Comparison of ENCODE assay signal across 9 cellular contexts in the genomic region with DNA sequence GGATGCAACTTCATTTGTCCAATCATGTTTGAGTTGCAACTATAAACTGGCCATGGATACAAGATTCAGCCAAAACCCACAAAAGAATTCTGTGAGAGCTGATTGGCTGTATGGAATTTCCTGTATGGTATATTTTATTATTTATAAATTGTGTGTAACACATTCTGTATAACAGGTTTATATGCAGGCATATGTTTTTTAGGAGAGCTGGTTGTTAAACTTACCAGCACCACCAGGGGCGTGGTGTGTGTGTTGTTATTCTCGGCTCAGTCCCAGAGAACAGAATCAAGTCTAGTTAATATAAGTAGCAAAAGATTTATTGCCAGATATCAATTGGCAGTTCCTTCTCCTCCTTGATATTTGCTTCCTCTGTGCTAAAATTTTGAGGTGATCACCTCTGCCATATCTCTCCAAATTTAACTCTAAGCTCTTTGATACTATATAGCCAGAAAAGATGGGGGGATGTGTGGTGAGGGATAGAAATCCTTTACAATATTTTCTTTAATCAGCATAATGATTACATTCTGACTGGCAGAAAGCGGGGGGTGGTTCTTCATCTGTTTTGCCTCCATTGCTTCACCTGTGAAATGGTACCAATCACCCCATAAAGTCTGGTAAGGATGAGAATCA. TPM values are rescaled to one million over a fixed set of nuclear protein-coding genes. Genes with fewer than 3 reads are reported as not detected.
DNase-seq lines count a peak whose midpoint lies in the region; ATAC-seq, FAIRE-seq and TF ChIP-seq lines count a peak whose summit lies in the region.
"Had no signal": no experiment of that assay in that cellular context is flagged by ENCODE, and none has a peak within 500 bp of the region (broad histone marks: within the 10 kb centered on the region; RNA-seq: fewer than 3 reads in every experiment).

No MANE protein-coding gene starts in this region.

- H3K27ac Mint-ChIP-seq in activated T-helper 2 cell treated with anti-CD3 and anti-CD28 coated beads, Interferon-gamma antibody, Interleukin-2, Interleukin-4, amounts not matched to agents 10 μg/mL and 5 μg/mL and 100 μg/mL, durations not matched to agents 14 hours and 24 hours and 36 hours, result no peak overlapping the region

- H3K36me3 ChIP-seq in liver (ENCODE audit: control insufficient read depth in 4 of 4, insufficient read depth in 3 of 4, low read depth in 1 of 4, low read length in 3 of 4), result no peaks in the 10 kb centered on the region

- H3K4me3 Mint-ChIP-seq in activated T-helper 2 cell treated with anti-CD3 and anti-CD28 coated beads, Interferon-gamma antibody, Interleukin-2, Interleukin-4, amounts not matched to agents 10 μg/mL and 5 μg/mL and 100 μg/mL, durations not matched to agents 14 hours and 24 hours and 36 hours (ENCODE audit: low read depth), result no peak overlapping the region

- ATAC-seq in GM19467 (IDR thresholded peaks at IDR 0.05; ENCODE audit: unreplicated experiment), result no peak

- peak in 1 of 2 donors; percentile 51 for TF ChIP-seq RAD21 in liver (IDR thresholded peaks at IDR 0.05)

- peaks cover 0 to 3% (median 0%) of the 10 kb centered on the region in 4 donors for H3K4me1 ChIP-seq in liver (ENCODE audit: control insufficient read depth in 4 of 4, insufficient read depth in 4 of 4, low read length in 3 of 4)

- peak; percentile 38 for TF ChIP-seq CTCF in D721Med (IDR thresholded peaks at IDR 0.05; ENCODE audit: insufficient read depth, missing control alignments)
- TF ChIP-seq CTCF in LNCaP clone FGC (IDR thresholded peaks at IDR 0.05; ENCODE audit: control insufficient read depth, extremely low read depth, insufficient read depth), result peak; percentile 57
- TF ChIP-seq CTCF in liver (IDR thresholded peaks at IDR 0.05; ENCODE audit: low read depth, low read length, missing input control), result peak; percentile 32
- no peak for TF ChIP-seq CTCF in coronary artery (IDR thresholded peaks at IDR 0.05)

- FAIRE-seq in D721Med (lab: Jason Lieb, UNC), result no peak

- no peak overlapping the region for H3K4me3 ChIP-seq in LNCaP clone FGC (ENCODE audit: low read depth, low read length)
- H3K4me3 ChIP-seq in liver (ENCODE audit: low read depth in 1 of 3, low read length in 3 of 3), result no peak overlapping the region
- no peak overlapping the region for H3K4me3 ChIP-seq in coronary artery

- 29% methylated on average over 3 of the region's 3 CpGs for WGBS in liver

- H3K9me3 Mint-ChIP-seq in activated T-helper 2 cell treated with anti-CD3 and anti-CD28 coated beads, Interferon-gamma antibody, Interleukin-2, Interleukin-4, amounts not matched to agents 10 μg/mL and 5 μg/mL and 100 μg/mL, durations not matched to agents 14 hours and 24 hours and 36 hours, result no peaks in the 10 kb centered on the region

- H3K27ac ChIP-seq in liver (ENCODE audit: low read depth in 1 of 2, low read length in 2 of 2) (no peak overlapping the region), coronary artery (no peak overlapping the region)
- H3K27ac ChIP-seq: epithelial cell of prostate had no signal

- H3K4me1 Mint-ChIP-seq in activated T-helper 2 cell treated with anti-CD3 and anti-CD28 coated beads, Interferon-gamma antibody, Interleukin-2, Interleukin-4, amounts not matched to agents 10 μg/mL and 5 μg/mL and 100 μg/mL, durations not matched to agents 14 hours and 24 hours and 36 hours (ENCODE audit: low read depth), result peaks cover 3% of the 10 kb centered on the region

- no peaks in the 10 kb centered on the region for H3K36me3 Mint-ChIP-seq in activated T-helper 2 cell treated with anti-CD3 and anti-CD28 coated beads, Interferon-gamma antibody, Interleukin-2, Interleukin-4, amounts not matched to agents 10 μg/mL and 5 μg/mL and 100 μg/mL, durations not matched to agents 14 hours and 24 hours and 36 hours (ENCODE audit: low read depth)

- H3K9me3 ChIP-seq in liver (ENCODE audit: control insufficient read depth in 4 of 4, low read length in 3 of 4), result no peaks in the 10 kb centered on the region

- H3K27me3 Mint-ChIP-seq in activated T-helper 2 cell treated with anti-CD3 and anti-CD28 coated beads, Interferon-gamma antibody, Interleukin-2, Interleukin-4, amounts not matched to agents 10 μg/mL and 5 μg/mL and 100 μg/mL, durations not matched to agents 14 hours and 24 hours and 36 hours (ENCODE audit: low read depth), result peaks cover 19% of the 10 kb centered on the region

- intact Hi-C loops in posterior vena cava (cut with DNase I), result loop anchor here in 1 of 2 donors (5.0 kb wide), 1 partner anchor 206 kb away; no protein-coding TSS in a partner anchor
- intact Hi-C loops in activated T-helper 2 cell treated with anti-CD3 and anti-CD28 coated beads, Interferon-gamma antibody, Interleukin-2, Interleukin-4, amounts not matched to agents 10 μg/mL and 5 μg/mL and 100 μg/mL, durations not matched to agents 14 hours and 24 hours and 36 hours (cut with micrococcal nuclease), result no loop called here

- no peaks in the 10 kb centered on the region for H3K27me3 ChIP-seq in liver (ENCODE audit: control insufficient read depth in 4 of 4, insufficient read depth in 4 of 4, low read length in 3 of 4)

- DNase-seq in D721Med (ENCODE audit: insufficient read length, low spot score) (no peak), LNCaP clone FGC (ENCODE audit: low read depth) (peak; percentile 96), amniotic epithelial cell (ENCODE audit: low read depth) (peak; percentile 31), posterior vena cava (ENCODE audit: low spot score) (no peak), coronary artery (ENCODE audit: low spot score) (no peak)
- no peak for DNase-seq in activated T-helper 2 cell treated with anti-CD3 and anti-CD28 coated beads, Interferon-gamma antibody, Interleukin-2, Interleukin-4, amounts not matched to agents 10 μg/mL and 5 μg/mL and 100 μg/mL, durations not matched to agents 14 hours and 24 hours and 36 hours (ENCODE audit: low spot score)

- no peak overlapping the region for H3K9ac ChIP-seq in liver (ENCODE audit: low read depth in 1 of 2, low read length in 2 of 2)

TF ChIP-seq in liver, 16 proteins besides CTCF, POLR2A, EP300 and RAD21:
- TF ChIP-seq RXRA (IDR thresholded peaks at IDR 0.05) (no peak), FOXA2 (IDR thresholded peaks at IDR 0.05) (no peak), TAF1 (conservative IDR thresholded peaks at IDR 0.05) (no peak), HNF4G (IDR thresholded peaks at IDR 0.05) (no peak), SP1 (IDR thresholded peaks at IDR 0.05) (no peak), GABPA (IDR thresholded peaks at IDR 0.05 in 1 of 2, conservative IDR thresholded peaks at IDR 0.05 in 1 of 2) (no peak), NR2F2 (IDR thresholded peaks at IDR 0.05) (no peak)
- TF ChIP-seq, protein P1, sequence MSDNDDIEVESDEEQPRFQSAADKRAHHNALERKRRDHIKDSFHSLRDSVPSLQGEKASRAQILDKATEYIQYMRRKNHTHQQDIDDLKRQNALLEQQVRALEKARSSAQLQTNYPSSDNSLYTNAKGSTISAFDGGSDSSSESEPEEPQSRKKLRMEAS (IDR thresholded peaks at IDR 0.05), result no peak
TF ChIP-seq in liver: peak in this region for 0.

RNA-seq across cellular contexts. Expression of a gene that starts 22.9 kb away (rescaled TPM):
- total RNA-seq in liver (1 to 10 TPM; 2.3 to 2.8 TPM), posterior vena cava (1 to 10 TPM; 2.0 to 2.3 TPM)
- polyA plus RNA-seq in liver, result 1 to 10 TPM; 2.2 to 3.1 TPM
- 3.6 and 4.4 TPM in 2 replicates for total RNA-seq in activated T-helper 2 cell treated with anti-CD3 and anti-CD28 coated beads, Interferon-gamma antibody, Interleukin-2, Interleukin-4, amounts not matched to agents 10 μg/mL and 5 μg/mL and 100 μg/mL, durations not matched to agents 14 hours and 24 hours and 36 hours

RNA-seq across cellular contexts. Expression of a gene that starts 37.0 kb away (rescaled TPM):
- 10 to 100 TPM; 39.7 to 44.2 TPM for total RNA-seq in liver
- 100 to 1,000 TPM in 1 of 2 donors, 10 to 100 TPM in 1; 80.3 to 126 TPM for polyA plus RNA-seq in liver
- total RNA-seq in posterior vena cava, result 10 to 100 TPM; 35.5 to 43.6 TPM
- 39.5 and 40.3 TPM in 2 replicates for total RNA-seq in activated T-helper 2 cell treated with anti-CD3 and anti-CD28 coated beads, Interferon-gamma antibody, Interleukin-2, Interleukin-4, amounts not matched to agents 10 μg/mL and 5 μg/mL and 100 μg/mL, durations not matched to agents 14 hours and 24 hours and 36 hours

Comparison
In these comparisons a context has a peak if more than half of its experiments do, and no peak if none do; other contexts are left out.
1. DNase-seq: peak in LNCaP clone FGC (single experiment) and amniotic epithelial cell (single experiment); none in D721Med (single experiment), posterior vena cava (single experiment), activated T-helper 2 cell treated with anti-CD3 and anti-CD28 coated beads, Interferon-gamma antibody, Interleukin-2, Interleukin-4, amounts not matched to agents 10 μg/mL and 5 μg/mL and 100 μg/mL, durations not matched to agents 14 hours and 24 hours and 36 hours (single experiment) and coronary artery (single experiment).